In the genomic region with DNA sequence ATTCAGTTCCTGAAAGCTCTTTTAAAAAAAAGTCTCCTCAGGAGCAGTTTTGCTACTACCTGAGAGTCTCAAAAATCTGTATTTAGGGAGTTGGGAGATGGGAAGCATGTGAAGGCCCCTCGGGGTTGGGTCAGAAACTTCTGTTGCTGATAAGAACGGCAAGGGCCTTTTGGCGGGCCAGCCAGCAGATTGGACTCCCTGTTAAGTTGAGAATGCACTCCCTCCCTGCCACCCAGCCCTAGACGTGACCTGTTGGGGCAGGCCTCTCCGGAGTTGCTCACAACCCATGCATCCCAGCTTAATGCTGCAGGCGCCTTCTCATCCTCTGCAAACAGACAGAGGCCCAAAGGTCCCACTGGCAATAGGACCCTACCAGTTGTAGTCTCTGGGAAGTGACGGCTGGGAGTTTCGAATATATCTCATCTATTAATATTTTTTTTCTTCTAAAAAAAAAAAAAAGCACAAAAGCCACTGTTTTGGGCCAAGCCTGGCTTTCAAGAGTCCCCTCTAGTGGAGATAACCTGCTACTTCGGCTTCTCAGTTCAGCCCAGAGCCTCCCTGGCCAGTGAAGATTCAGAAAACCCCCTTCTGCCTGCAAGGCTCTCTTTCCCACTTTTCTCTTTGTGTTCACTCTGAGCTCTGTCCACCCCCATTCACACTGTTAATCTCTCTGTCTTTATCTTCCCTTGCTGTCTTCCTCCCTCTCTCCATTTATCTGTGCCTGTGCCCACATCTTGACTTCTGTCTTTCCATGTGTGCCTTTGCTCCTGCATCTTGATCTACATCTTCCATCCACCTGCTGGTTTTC, we compare ENCODE assay signal across 7 cellular contexts. TPM values are rescaled to one million over a fixed set of nuclear protein-coding genes. Genes with fewer than 3 reads are reported as not detected.
DNase-seq lines count a peak whose midpoint lies in the region; ATAC-seq and TF ChIP-seq lines count a peak whose summit lies in the region.

No MANE protein-coding gene starts in this region.

- peak; percentile 54 for TF ChIP-seq CTCF in RWPE2 (IDR thresholded peaks at IDR 0.05; ENCODE audit: poor library complexity, severe bottlenecking)

- H3K9me3 Mint-ChIP-seq in naive thymus-derived CD4-positive, alpha-beta T cell: no peaks in the 10 kb centered on the region

- TF ChIP-seq POLR2A in erythroblast (IDR thresholded peaks at IDR 0.05; ENCODE audit: low read length): no peak

- H3K4me3 Mint-ChIP-seq in naive thymus-derived CD4-positive, alpha-beta T cell: no peak overlapping the region

- H3K4me1 Mint-ChIP-seq in naive thymus-derived CD4-positive, alpha-beta T cell: peaks cover 9 to 20% (median 13%) of the 10 kb centered on the region in 7 donors

- H3K9me3 ChIP-seq in RWPE2 (ENCODE audit: severe bottlenecking): no peaks in the 10 kb centered on the region
- no peaks in the 10 kb centered on the region for H3K9me3 ChIP-seq in naive thymus-derived CD4-positive, alpha-beta T cell (ENCODE audit: control insufficient read depth in 2 of 3, low read length in 3 of 3)

- no peak overlapping the region for H3K27ac Mint-ChIP-seq in naive thymus-derived CD4-positive, alpha-beta T cell

- H3K36me3 ChIP-seq in RWPE2 (ENCODE audit: low read depth): peaks cover 12% of the 10 kb centered on the region; the same call in 1 of the 2 replicates
- no peaks in the 10 kb centered on the region for H3K36me3 ChIP-seq in naive thymus-derived CD4-positive, alpha-beta T cell (ENCODE audit: control insufficient read depth in 2 of 3, insufficient read depth in 3 of 3, low read length in 3 of 3)

- H3K27ac ChIP-seq in RWPE2 (ENCODE audit: poor library complexity, severe bottlenecking): peak overlapping the region; percentile 79
- no peak overlapping the region for H3K27ac ChIP-seq in naive thymus-derived CD4-positive, alpha-beta T cell (ENCODE audit: low read depth, low read length)

- no peaks in the 10 kb centered on the region for H3K36me3 Mint-ChIP-seq in naive thymus-derived CD4-positive, alpha-beta T cell

- H3K4me1 ChIP-seq in RWPE2 (ENCODE audit: insufficient read depth, poor library complexity, severe bottlenecking): peaks cover 56% of the 10 kb centered on the region
- H3K4me1 ChIP-seq in naive thymus-derived CD4-positive, alpha-beta T cell (ENCODE audit: control insufficient read depth in 2 of 2, insufficient read depth in 2 of 2, low read length in 2 of 2): peaks cover 3 to 4% of the 10 kb centered on the region in 2 donors

- intact Hi-C loops in naive thymus-derived CD4-positive, alpha-beta T cell (cut with micrococcal nuclease): no loop called here

- DNase-seq in GM03348 (ENCODE audit: low spot score) (peak; percentile 80), RWPE2 (ENCODE audit: low spot score) (peak; percentile 76), erythroblast (lab: John Stamatoyannopoulos, UW) (peak; percentile 65 to 78), LoVo (ENCODE audit: low spot score) (no peak)
- peak in 1 of 9 donors; percentile 11 for DNase-seq in naive thymus-derived CD4-positive, alpha-beta T cell

- H3K4me3 ChIP-seq in RWPE2 (ENCODE audit: severe bottlenecking): no peak overlapping the region
- no peak overlapping the region for H3K4me3 ChIP-seq in naive thymus-derived CD4-positive, alpha-beta T cell (ENCODE audit: low read length)

- no peaks in the 10 kb centered on the region for H3K27me3 ChIP-seq in RWPE2 (ENCODE audit: insufficient read depth, poor library complexity, severe bottlenecking)
- peaks cover 0 to 5% of the 10 kb centered on the region in 2 donors for H3K27me3 ChIP-seq in naive thymus-derived CD4-positive, alpha-beta T cell (ENCODE audit: control insufficient read depth in 2 of 2, insufficient read depth in 2 of 2, low read length in 2 of 2)

- H3K27me3 Mint-ChIP-seq in naive thymus-derived CD4-positive, alpha-beta T cell: peaks cover 41 to 83% (median 46%) of the 10 kb centered on the region in 5 donors

- ATAC-seq in HG03354 (IDR thresholded peaks at IDR 0.05; ENCODE audit: poor library complexity, severe bottlenecking, unreplicated experiment) (peak; percentile 64), RWPE2 (ENCODE audit: low read depth) (peak; percentile 77), GM18870 (IDR thresholded peaks at IDR 0.05; ENCODE audit: unreplicated experiment) (no peak)
- ATAC-seq in naive thymus-derived CD4-positive, alpha-beta T cell: peak; percentile 56

- POLR2A ChIA-PET in naive thymus-derived CD4-positive, alpha-beta T cell (lab: Charles Lee): no interaction called here

- CTCF ChIA-PET in naive thymus-derived CD4-positive, alpha-beta T cell (lab: Charles Lee): no interaction called here

RNA-seq across cellular contexts. Expression of gene PLXNA2, which starts 5.3 kb away (rescaled TPM):
- 1 to 10 TPM in 4 of 5 experiments, under 1 TPM in 1; 0.70 to 5.4 (median 1.4) TPM for total RNA-seq in naive thymus-derived CD4-positive, alpha-beta T cell
- polyA plus RNA-seq in naive thymus-derived CD4-positive, alpha-beta T cell: not detected
